14 cellular contexts compared by ENCODE assay signal in the genomic region with DNA sequence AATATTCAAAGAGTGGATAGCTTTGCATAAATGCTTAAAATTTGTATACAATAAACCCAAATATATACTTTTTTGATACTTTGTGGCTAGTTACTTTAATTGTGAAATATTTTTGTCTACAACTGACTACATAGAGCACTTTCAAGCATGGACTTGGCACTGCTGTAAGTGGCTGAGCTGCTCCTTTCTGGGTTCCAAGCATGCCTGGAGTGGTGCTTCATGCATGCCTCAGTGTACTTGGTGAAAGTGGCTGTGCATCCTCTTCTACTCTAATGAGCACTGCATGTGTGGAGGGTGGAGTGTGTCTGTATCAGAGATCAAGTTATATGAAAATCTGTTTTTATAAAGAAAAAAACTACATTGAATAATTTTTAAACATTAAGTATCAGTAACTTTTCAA.
"Had no signal": no experiment of that assay in that cellular context is flagged by ENCODE, and none has a peak within 500 bp of the region (broad histone marks: within the 10 kb centered on the region; RNA-seq: fewer than 3 reads in every experiment).

No MANE protein-coding gene starts in this region.

- H3K4me3 ChIP-seq: cardiac muscle cell, ovary, sigmoid colon, stomach, testis had no signal

- H3K4me1 ChIP-seq: sigmoid colon, stomach, testis had no signal

- ATAC-seq: esophagus mucosa had no signal

- H3K9me3 Mint-ChIP-seq: activated B cell treated with CpG ODN at 0.5 μM for 24 hours; activated CD4-positive, alpha-beta T cell treated with anti-CD3 and anti-CD28 coated beads, Interleukin-2, amount 10 ng/mL, durations not matched to agents 7 days and 5 days; naive B cell; T-helper 2 cell treated with Interferon-gamma antibody and Interleukin-4, amounts not matched to agents 5 μg/mL and 100 μg/mL, for 36 hours had no signal

- H3K9me3 ChIP-seq: ovary, sigmoid colon, stomach, testis had no signal

- H3K27ac ChIP-seq: cardiac muscle cell, ovary, sigmoid colon, stomach, testis had no signal

- H3K36me3 ChIP-seq: ovary had no signal

- H3K4me3 Mint-ChIP-seq: activated B cell treated with CpG ODN at 0.5 μM for 24 hours; activated CD4-positive, alpha-beta T cell treated with anti-CD3 and anti-CD28 coated beads, Interleukin-2, amount 10 ng/mL, durations not matched to agents 7 days and 5 days; naive B cell; T-helper 2 cell treated with Interferon-gamma antibody and Interleukin-4, amounts not matched to agents 5 μg/mL and 100 μg/mL, for 36 hours had no signal

- H3K27me3 Mint-ChIP-seq: activated B cell treated with CpG ODN at 0.5 μM for 24 hours; activated CD4-positive, alpha-beta T cell treated with anti-CD3 and anti-CD28 coated beads, Interleukin-2, amount 10 ng/mL, durations not matched to agents 7 days and 5 days; naive B cell had no signal

- H3K27ac Mint-ChIP-seq: activated B cell treated with CpG ODN at 0.5 μM for 24 hours; activated CD4-positive, alpha-beta T cell treated with anti-CD3 and anti-CD28 coated beads, Interleukin-2, amount 10 ng/mL, durations not matched to agents 7 days and 5 days; T-helper 2 cell treated with Interferon-gamma antibody and Interleukin-4, amounts not matched to agents 5 μg/mL and 100 μg/mL, for 36 hours had no signal

- H3K4me1 Mint-ChIP-seq: activated B cell treated with CpG ODN at 0.5 μM for 24 hours; activated CD4-positive, alpha-beta T cell treated with anti-CD3 and anti-CD28 coated beads, Interleukin-2, amount 10 ng/mL, durations not matched to agents 7 days and 5 days; naive B cell had no signal

- DNase-seq: activated B cell treated with CpG ODN at 0.5 μM for 24 hours; activated CD4-positive, alpha-beta T cell treated with anti-CD3 and anti-CD28 coated beads, Interleukin-2, amount 10 ng/mL, durations not matched to agents 7 days and 5 days; activated naive CD4-positive, alpha-beta T cell treated with Interleukin-2 at 50 U/mL for 16 hours; foreskin fibroblast; naive B cell; ovary; sigmoid colon; stimulated activated CD4-positive, alpha-beta T cell treated with anti-CD3 and anti-CD28 coated beads, Interleukin-12 subunit alpha, Interleukin-12 subunit beta, amount 100 ng/mL, for 4 hours; stimulated activated CD4-positive, alpha-beta T cell treated with anti-CD3 and anti-CD28 coated beads, Interleukin-2, amount 100 ng/mL, for 24 hours; stomach; testis had no signal

- H3K27me3 ChIP-seq: cardiac muscle cell, ovary, sigmoid colon, stomach, testis had no signal
